Comparison of ENCODE assay signal across 8 cellular contexts in the genomic region with DNA sequence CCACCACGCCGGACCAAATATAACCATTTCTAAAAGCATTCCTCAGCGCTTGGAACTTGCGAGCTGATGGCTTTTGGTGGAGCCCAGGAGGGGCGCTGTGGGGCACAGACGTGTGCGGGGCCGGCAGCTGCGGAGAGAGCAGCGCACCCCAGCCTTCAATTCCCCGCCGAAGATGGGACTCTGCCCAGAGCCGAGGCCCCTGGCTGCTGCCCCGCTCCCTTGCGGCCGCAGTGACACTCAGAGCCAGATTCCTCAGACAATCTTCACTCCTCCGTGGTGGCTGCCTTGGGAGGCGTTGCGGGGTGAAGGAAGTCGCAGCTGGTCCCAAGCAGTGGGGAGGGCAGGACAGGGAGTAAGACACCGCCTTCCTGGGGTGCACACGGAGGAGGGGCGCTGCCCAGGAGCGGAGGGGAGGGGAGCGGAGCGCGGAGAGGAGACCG.
DNase-seq lines count a peak whose midpoint lies in the region; ATAC-seq and TF ChIP-seq lines count a peak whose summit lies in the region.

No MANE protein-coding gene starts in this region.

- H3K4me3 ChIP-seq in cardiac fibroblast (replicated peaks in 1 of 2; ENCODE audit: low read depth in 2 of 2, low read length in 2 of 2) (peak overlapping the region; percentile 49), iPS-15b (ENCODE audit: low read depth, low read length) (peak overlapping the region; percentile 70), retinal pigment epithelial cell (ENCODE audit: low read length) (peak overlapping the region; percentile 47)

- TF ChIP-seq CTCF in cardiac fibroblast (IDR thresholded peaks at IDR 0.05; ENCODE audit: low read depth, low read length) (peak; percentile 69), retinal pigment epithelial cell (conservative IDR thresholded peaks at IDR 0.05; ENCODE audit: low read depth, low read length) (peak; percentile 78)

- ATAC-seq in activated CD4-positive, alpha-beta T cell treated with anti-CD3 and anti-CD28 coated beads for 36 hours = peak; percentile 93
- ATAC-seq in SK-N-SH treated with all-trans-retinoic acid at 6 μM for 48 hours = no peak

- intact Hi-C loops in activated CD4-positive, alpha-beta T cell treated with anti-CD3 and anti-CD28 coated beads for 36 hours (cut with DNase I, micrococcal nuclease) = loop anchor here (2.0 to 5.0 kb wide), 2 partner anchors 37 to 39 kb away; no protein-coding TSS in a partner anchor

- peaks cover 16% of the 10 kb centered on the region for H3K4me1 Mint-ChIP-seq in activated CD4-positive, alpha-beta T cell treated with anti-CD3 and anti-CD28 coated beads for 36 hours

- POLR2A ChIA-PET in activated CD4-positive, alpha-beta T cell treated with anti-CD3 and anti-CD28 coated beads for 36 hours (lab: Charles Lee) = no interaction called here

- H3K27ac Mint-ChIP-seq in activated CD4-positive, alpha-beta T cell treated with anti-CD3 and anti-CD28 coated beads for 36 hours = peak overlapping the region; percentile 30

- H3K27me3 ChIP-seq in iPS-15b (ENCODE audit: control insufficient read depth, insufficient read depth, low read length) = peaks cover 38% of the 10 kb centered on the region

- peaks cover 2% of the 10 kb centered on the region for H3K9me3 Mint-ChIP-seq in activated CD4-positive, alpha-beta T cell treated with anti-CD3 and anti-CD28 coated beads for 36 hours (ENCODE audit: low read depth)

- peaks cover 29% of the 10 kb centered on the region for H3K27me3 Mint-ChIP-seq in activated CD4-positive, alpha-beta T cell treated with anti-CD3 and anti-CD28 coated beads for 36 hours

- DNase-seq in activated CD4-positive, alpha-beta T cell treated with anti-CD3 and anti-CD28 coated beads for 36 hours = peak; percentile 78
- DNase-seq in activated CD4-positive, alpha-beta T cell treated with anti-CD3 and anti-CD28 coated beads for 1 hour = no peak
- DNase-seq in T-helper 9 cell (peak; percentile 45), cardiac fibroblast (ENCODE audit: low read depth in 2 of 2) (peak; percentile 52 to 63), retinal pigment epithelial cell (ENCODE audit: low read depth) (no peak), NCI-H446 (lab: John Stamatoyannopoulos, UW) (no peak)

- H3K36me3 ChIP-seq in iPS-15b (ENCODE audit: control insufficient read depth, insufficient read depth, low read length) = no peaks in the 10 kb centered on the region

- no peak overlapping the region for H3K9ac ChIP-seq in iPS-15b (ENCODE audit: low read depth, low read length)

- no peaks in the 10 kb centered on the region for H3K36me3 Mint-ChIP-seq in activated CD4-positive, alpha-beta T cell treated with anti-CD3 and anti-CD28 coated beads for 36 hours (ENCODE audit: low read depth)

- CTCF ChIA-PET in activated CD4-positive, alpha-beta T cell treated with anti-CD3 and anti-CD28 coated beads for 36 hours (lab: Charles Lee) = interaction anchor here (0.6 to 2.5 kb wide), 21 partner anchors 8 to 1918 kb away, joined by 3 to 27 read pairs (median 4); no protein-coding TSS in a partner anchor

- no peaks in the 10 kb centered on the region for H3K9me3 ChIP-seq in iPS-15b (ENCODE audit: control insufficient read depth, insufficient read depth, low read length)

- peak overlapping the region; percentile 80 for H3K4me3 Mint-ChIP-seq in activated CD4-positive, alpha-beta T cell treated with anti-CD3 and anti-CD28 coated beads for 36 hours

- H3K4me1 ChIP-seq in iPS-15b (ENCODE audit: control insufficient read depth, insufficient read depth, low read length) = peaks cover 8% of the 10 kb centered on the region

TF ChIP-seq in SK-N-SH treated with all-trans-retinoic acid at 6 μM for 48 hours, 23 proteins besides CTCF, POLR2A, EP300 and RAD21:
- TF ChIP-seq ZNF8 (CRISPR knock-in tag; IDR thresholded peaks at IDR 0.05) = no peak
- no peak for TF ChIP-seq ISL1 (CRISPR knock-in tag; IDR thresholded peaks at IDR 0.05)
- no peak for TF ChIP-seq ZNF70 (CRISPR knock-in tag; IDR thresholded peaks at IDR 0.05)
- TF ChIP-seq ZFP30 (CRISPR knock-in tag; IDR thresholded peaks at IDR 0.05) = no peak
- TF ChIP-seq RARB (CRISPR knock-in tag; IDR thresholded peaks at IDR 0.05) = no peak
- no peak for TF ChIP-seq ESRRG (CRISPR knock-in tag; IDR thresholded peaks at IDR 0.05)
- TF ChIP-seq PPARA (CRISPR knock-in tag; IDR thresholded peaks at IDR 0.05; ENCODE audit: borderline replicate concordance) = no peak
- TF ChIP-seq TOX (CRISPR knock-in tag; IDR thresholded peaks at IDR 0.05; ENCODE audit: borderline replicate concordance) = no peak
- TF ChIP-seq OSR1 (CRISPR knock-in tag; IDR thresholded peaks at IDR 0.05) = no peak
- no peak for TF ChIP-seq ZNF565 (CRISPR knock-in tag; conservative IDR thresholded peaks at IDR 0.05; ENCODE audit: low read depth)
- no peak for TF ChIP-seq CSDC2 (CRISPR knock-in tag; IDR thresholded peaks at IDR 0.05)

Comparison
In these comparisons a context has a peak if more than half of its experiments do, and no peak if none do; other contexts are left out.
1. DNase-seq: peak in activated CD4-positive, alpha-beta T cell treated with anti-CD3 and anti-CD28 coated beads for 36 hours (single experiment), T-helper 9 cell (single experiment) and cardiac fibroblast (2 of 2); none in activated CD4-positive, alpha-beta T cell treated with anti-CD3 and anti-CD28 coated beads for 1 hour (single experiment), retinal pigment epithelial cell (single experiment) and NCI-H446 (0 of 2).
2. Peak in every context shown above with its lines, with median percentiles within 50 percentile points of each other: H3K4me3 ChIP-seq.